In the genomic region with DNA sequence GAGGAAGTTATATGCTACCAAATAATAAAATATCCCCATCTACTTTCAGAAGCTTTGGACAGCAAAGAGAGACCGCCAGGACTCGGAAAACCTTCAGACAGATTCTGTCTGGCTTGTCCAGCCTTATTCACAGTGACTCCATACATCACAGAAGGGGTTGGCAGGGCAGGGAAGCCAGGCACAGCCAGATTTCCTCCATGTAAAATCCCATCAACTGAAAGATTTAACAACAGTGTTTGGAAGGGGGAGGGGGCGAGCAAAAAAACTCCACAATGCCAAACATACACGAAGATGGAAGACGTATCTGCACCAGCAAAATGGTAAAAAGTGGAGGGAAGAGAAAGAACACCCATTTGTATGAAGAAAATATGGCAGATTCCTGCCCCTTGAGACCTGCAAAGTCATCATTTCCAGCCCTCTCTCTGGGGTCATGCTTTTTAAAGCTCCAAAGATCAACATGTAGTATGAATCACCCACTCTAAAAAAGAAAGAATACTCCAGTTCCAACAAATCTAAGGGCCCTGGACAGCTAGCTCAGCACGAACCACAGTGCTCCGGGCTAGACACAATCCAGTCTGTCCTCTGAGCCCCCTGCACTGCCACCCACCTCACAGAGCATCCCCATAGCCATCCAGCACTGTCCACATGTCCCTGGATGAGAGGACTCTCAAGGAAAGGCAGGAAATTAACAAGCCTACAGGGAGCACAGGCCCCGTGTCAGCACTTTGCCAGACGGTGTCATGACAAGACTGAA, we compare ENCODE assay signal across 15 cellular contexts.
A peak's percentile ranks its signal among the peaks of the same experiment; 100 is the strongest.
DNase-seq lines count a peak whose midpoint lies in the region; ATAC-seq and TF ChIP-seq lines count a peak whose summit lies in the region.
"Had no signal": no experiment of that assay in that cellular context is flagged by ENCODE, and none has a peak within 500 bp of the region (broad histone marks: within the 10 kb centered on the region; RNA-seq: fewer than 3 reads in every experiment).

No MANE protein-coding gene starts in this region.

- POLR2A ChIA-PET in activated CD4-positive, alpha-beta T cell treated with anti-CD3 and anti-CD28 coated beads for 36 hours (lab: Charles Lee): no interaction called here

- H3K36me3 Mint-ChIP-seq in activated CD4-positive, alpha-beta T cell treated with anti-CD3 and anti-CD28 coated beads for 36 hours (ENCODE audit: low read depth): no peaks in the 10 kb centered on the region
- no peaks in the 10 kb centered on the region for H3K36me3 Mint-ChIP-seq in stimulated activated memory B cell treated with anti-CD40 and anti-IgM and Interleukin-4, amounts not matched to agents 10 μg/mL and 1 μg/mL and 100 μg/mL, for 72 hours
- H3K36me3 Mint-ChIP-seq: activated naive CD4-positive, alpha-beta T cell treated with anti-CD3 and anti-CD28 coated beads, Interleukin-2, amount 10 ng/mL, durations not matched to agents 7 days and 5 days had no signal

- DNase-seq in cardiac septum (ENCODE audit: low spot score): peak; percentile 55
- no peak for DNase-seq in left ventricle myocardium superior
- DNase-seq in dedifferentiated amniotic fluid mesenchymal stem cell (ENCODE audit: extremely low spot score): peak; percentile 17
- DNase-seq in mucosa of descending colon: no peak
- peak; percentile 61 to 81 for DNase-seq in vagina (ENCODE audit: extremely low spot score in 2 of 2)
- no peak for DNase-seq in activated CD4-positive, alpha-beta T cell treated with anti-CD3 and anti-CD28 coated beads for 36 hours
- no peak for DNase-seq in C1 segment of cervical spinal cord (lab: John Stamatoyannopoulos, UW)
- DNase-seq: activated naive CD4-positive, alpha-beta T cell treated with anti-CD3 and anti-CD28 coated beads, Interleukin-2, amount 10 ng/mL, durations not matched to agents 7 days and 5 days; Calu3; Kasumi-1; NCI-H526 treated with DMSO at 0.1 percent for 48 hours; T-helper 1 cell had no signal

- H3K4me3 ChIP-seq in mucosa of descending colon (no peak overlapping the region), vagina (no peak overlapping the region)
- H3K4me3 ChIP-seq: suprapubic skin had no signal

- no peaks in the 10 kb centered on the region for H3K4me1 Mint-ChIP-seq in activated CD4-positive, alpha-beta T cell treated with anti-CD3 and anti-CD28 coated beads for 36 hours
- no peaks in the 10 kb centered on the region for H3K4me1 Mint-ChIP-seq in stimulated activated memory B cell treated with anti-CD40 and anti-IgM and Interleukin-4, amounts not matched to agents 10 μg/mL and 1 μg/mL and 100 μg/mL, for 72 hours
- H3K4me1 Mint-ChIP-seq: activated naive CD4-positive, alpha-beta T cell treated with anti-CD3 and anti-CD28 coated beads, Interleukin-2, amount 10 ng/mL, durations not matched to agents 7 days and 5 days had no signal

- peaks cover 8% of the 10 kb centered on the region for H3K27me3 Mint-ChIP-seq in activated CD4-positive, alpha-beta T cell treated with anti-CD3 and anti-CD28 coated beads for 36 hours
- H3K27me3 Mint-ChIP-seq in stimulated activated memory B cell treated with anti-CD40 and anti-IgM and Interleukin-4, amounts not matched to agents 10 μg/mL and 1 μg/mL and 100 μg/mL, for 72 hours: peaks cover 67% of the 10 kb centered on the region

- no peaks in the 10 kb centered on the region for H3K27me3 ChIP-seq in vagina

- no peak overlapping the region for H3K4me3 Mint-ChIP-seq in activated CD4-positive, alpha-beta T cell treated with anti-CD3 and anti-CD28 coated beads for 36 hours
- no peak overlapping the region for H3K4me3 Mint-ChIP-seq in stimulated activated memory B cell treated with anti-CD40 and anti-IgM and Interleukin-4, amounts not matched to agents 10 μg/mL and 1 μg/mL and 100 μg/mL, for 72 hours
- H3K4me3 Mint-ChIP-seq: activated naive CD4-positive, alpha-beta T cell treated with anti-CD3 and anti-CD28 coated beads, Interleukin-2, amount 10 ng/mL, durations not matched to agents 7 days and 5 days had no signal

- TF ChIP-seq CTCF in mucosa of descending colon (IDR thresholded peaks at IDR 0.05) (no peak), vagina (IDR thresholded peaks at IDR 0.05) (no peak)

- no peak overlapping the region for H3K27ac Mint-ChIP-seq in activated CD4-positive, alpha-beta T cell treated with anti-CD3 and anti-CD28 coated beads for 36 hours
- H3K27ac Mint-ChIP-seq in stimulated activated memory B cell treated with anti-CD40 and anti-IgM and Interleukin-4, amounts not matched to agents 10 μg/mL and 1 μg/mL and 100 μg/mL, for 72 hours: no peak overlapping the region
- H3K27ac Mint-ChIP-seq: activated naive CD4-positive, alpha-beta T cell treated with anti-CD3 and anti-CD28 coated beads, Interleukin-2, amount 10 ng/mL, durations not matched to agents 7 days and 5 days had no signal

- no peak for TF ChIP-seq POLR2A in vagina (IDR thresholded peaks at IDR 0.05)

- H3K27ac ChIP-seq in vagina: peak overlapping the region; percentile 70
- H3K27ac ChIP-seq: parathyroid adenoma, suprapubic skin had no signal

- no peaks in the 10 kb centered on the region for H3K4me1 ChIP-seq in mucosa of descending colon (ENCODE audit: low read depth)
- peaks cover 12% of the 10 kb centered on the region for H3K4me1 ChIP-seq in vagina
- H3K4me1 ChIP-seq: parathyroid adenoma, suprapubic skin had no signal

- no peaks in the 10 kb centered on the region for H3K9me3 ChIP-seq in mucosa of descending colon
- no peaks in the 10 kb centered on the region for H3K9me3 ChIP-seq in vagina
- H3K9me3 ChIP-seq: suprapubic skin had no signal

- intact Hi-C loops in cardiac septum (cut with DNase I): no loop called here
- intact Hi-C loops in left ventricle myocardium superior (cut with micrococcal nuclease): no loop called here
- intact Hi-C loops in mucosa of descending colon (cut with DNase I, micrococcal nuclease): no loop called here
- intact Hi-C loops in vagina (cut with DNase I): no loop called here
- intact Hi-C loops in activated CD4-positive, alpha-beta T cell treated with anti-CD3 and anti-CD28 coated beads for 36 hours (cut with DNase I, micrococcal nuclease): no loop called here

- CTCF ChIA-PET in activated CD4-positive, alpha-beta T cell treated with anti-CD3 and anti-CD28 coated beads for 36 hours (lab: Charles Lee): no interaction called here

- ATAC-seq in left ventricle myocardium superior (no peak), mucosa of descending colon (peak; percentile 33)
- ATAC-seq in activated CD4-positive, alpha-beta T cell treated with anti-CD3 and anti-CD28 coated beads for 36 hours: no peak
- ATAC-seq in stimulated activated memory B cell treated with anti-CD40 and anti-IgM and Interleukin-4, amounts not matched to agents 10 μg/mL and 1 μg/mL and 100 μg/mL, for 72 hours: no peak

- H3K36me3 ChIP-seq in mucosa of descending colon (ENCODE audit: low read depth) (no peaks in the 10 kb centered on the region), vagina (no peaks in the 10 kb centered on the region)
- H3K36me3 ChIP-seq: suprapubic skin had no signal

- no peaks in the 10 kb centered on the region for H3K9me3 Mint-ChIP-seq in activated CD4-positive, alpha-beta T cell treated with anti-CD3 and anti-CD28 coated beads for 36 hours (ENCODE audit: low read depth)
- no peaks in the 10 kb centered on the region for H3K9me3 Mint-ChIP-seq in stimulated activated memory B cell treated with anti-CD40 and anti-IgM and Interleukin-4, amounts not matched to agents 10 μg/mL and 1 μg/mL and 100 μg/mL, for 72 hours
- H3K9me3 Mint-ChIP-seq: activated naive CD4-positive, alpha-beta T cell treated with anti-CD3 and anti-CD28 coated beads, Interleukin-2, amount 10 ng/mL, durations not matched to agents 7 days and 5 days had no signal

Comparison
In these comparisons a context has a peak if more than half of its experiments do, and no peak if none do; other contexts are left out.
1. DNase-seq: peak in cardiac septum (single experiment), dedifferentiated amniotic fluid mesenchymal stem cell (single experiment) and vagina (2 of 2); none in left ventricle myocardium superior (single experiment), mucosa of descending colon (0 of 3), activated CD4-positive, alpha-beta T cell treated with anti-CD3 and anti-CD28 coated beads for 36 hours (single experiment) and C1 segment of cervical spinal cord (0 of 14).